ENCODE assay signal across 2 cellular contexts in genomic region chr3:59161048-59161447, GRCh38.
TF ChIP-seq lines count a peak whose summit lies in the region.

No MANE protein-coding gene starts in this region.

TF ChIP-seq in HepG2, 621 proteins besides CTCF, POLR2A, EP300 and RAD21:
- TF ChIP-seq ZNF280B (CRISPR knock-in tag; IDR thresholded peaks at IDR 0.05; ENCODE audit: borderline replicate concordance) (no peak), CEBPB (IDR thresholded peaks at IDR 0.05; ENCODE audit: borderline replicate concordance, low read depth, low read length) (peak; percentile 49; the same call in 1 of the 2 replicates)
TF ChIP-seq in HepG2: peak in this region for 1.

TF ChIP-seq in K562, 482 proteins besides CTCF, POLR2A, EP300 and RAD21 (continued from another document):
- TF ChIP-seq ZNF282 (CRISPR knock-in tag; IDR thresholded peaks at IDR 0.05), result no peak
